13 cellular contexts compared by ENCODE assay signal in genomic region chr15:63322541-63322940, GRCh38. TPM values are rescaled to one million over a fixed set of nuclear protein-coding genes. Genes with fewer than 3 reads are reported as not detected.
A peak's percentile ranks its signal among the peaks of the same experiment; 100 is the strongest.
DNase-seq lines count a peak whose midpoint lies in the region; ATAC-seq and TF ChIP-seq lines count a peak whose summit lies in the region.
"Had no signal": no experiment of that assay in that cellular context is flagged by ENCODE, and none has a peak within 500 bp of the region (broad histone marks: within the 10 kb centered on the region; RNA-seq: fewer than 3 reads in every experiment).

No MANE protein-coding gene starts in this region.

- intact Hi-C loops in ovary (cut with DNase I), result no loop called here

- peaks cover 3% of the 10 kb centered on the region for H3K36me3 Mint-ChIP-seq in endothelial cell (ENCODE audit: low read depth, unreplicated experiment)
- H3K36me3 Mint-ChIP-seq: activated naive CD8-positive, alpha-beta T cell; stimulated activated memory B cell treated with anti-CD40 and anti-IgM and Interleukin-4, amounts not matched to agents 10 μg/mL and 1 μg/mL and 100 μg/mL, for 72 hours had no signal

- DNase-seq in NCI-H2171 treated with DMSO at 0.1 percent for 48 hours (lab: John Stamatoyannopoulos, UW) (peak; percentile 35), NCI-H2171 (lab: John Stamatoyannopoulos, UW) (no peak), NCI-H1105 treated with DMSO at 0.1 percent for 48 hours (lab: John Stamatoyannopoulos, UW) (peak; percentile 35), endothelial cell (ENCODE audit: low spot score) (peak; percentile 20), ovary (peak in 4 of 5 donors; percentile 19 to 64 (median 26)), trophoblast cell (no peak), NCI-H1694 (lab: John Stamatoyannopoulos, UW) (no peak)
- DNase-seq: KG1; stimulated activated CD4-positive, alpha-beta T cell treated with anti-CD3 and anti-CD28 coated beads, Interleukin-15, amount 100 ng/mL, for 24 hours; T-helper 9 cell had no signal

- H3K4me2 ChIP-seq in trophoblast cell (ENCODE audit: low read length), result no peak overlapping the region

- H3K36me3 ChIP-seq in ovary, result no peaks in the 10 kb centered on the region
- no peaks in the 10 kb centered on the region for H3K36me3 ChIP-seq in trophoblast cell (ENCODE audit: control insufficient read depth in 1 of 2, insufficient read depth in 2 of 2, low read length in 2 of 2)

- no peaks in the 10 kb centered on the region for H3K79me1 ChIP-seq in trophoblast cell (ENCODE audit: low read length)

- H3K27me3 Mint-ChIP-seq in endothelial cell (ENCODE audit: unreplicated experiment), result no peaks in the 10 kb centered on the region
- H3K27me3 Mint-ChIP-seq: activated naive CD8-positive, alpha-beta T cell; stimulated activated memory B cell treated with anti-CD40 and anti-IgM and Interleukin-4, amounts not matched to agents 10 μg/mL and 1 μg/mL and 100 μg/mL, for 72 hours had no signal

- H4K12ac ChIP-seq in trophoblast cell (ENCODE audit: low read depth, low read length), result no peak overlapping the region

- H2AFZ ChIP-seq in trophoblast cell (ENCODE audit: insufficient read depth, low read length, poor library complexity), result no peak overlapping the region

- no peak overlapping the region for H3K23ac ChIP-seq in trophoblast cell (ENCODE audit: low read length)

- H3K4me1 Mint-ChIP-seq in endothelial cell (ENCODE audit: unreplicated experiment), result no peaks in the 10 kb centered on the region
- H3K4me1 Mint-ChIP-seq: stimulated activated memory B cell treated with anti-CD40 and anti-IgM and Interleukin-4, amounts not matched to agents 10 μg/mL and 1 μg/mL and 100 μg/mL, for 72 hours had no signal

- H3K27ac ChIP-seq in ovary (no peak overlapping the region), trophoblast cell (ENCODE audit: low read depth, low read length) (no peak overlapping the region)

- H2AK5ac ChIP-seq in trophoblast cell (ENCODE audit: low read length), result no peak overlapping the region

- H3K27me3 ChIP-seq in ovary (no peaks in the 10 kb centered on the region), trophoblast cell (ENCODE audit: insufficient read depth, low read length) (no peaks in the 10 kb centered on the region)

- no peak for ATAC-seq in HG03378 (IDR thresholded peaks at IDR 0.05; ENCODE audit: unreplicated experiment)
- ATAC-seq: stimulated activated memory B cell treated with anti-CD40 and anti-IgM and Interleukin-4, amounts not matched to agents 10 μg/mL and 1 μg/mL and 100 μg/mL, for 72 hours had no signal

- no peak for TF ChIP-seq POLR2A in ovary (IDR thresholded peaks at IDR 0.05)

- TF ChIP-seq CTCF in endothelial cell (IDR thresholded peaks at IDR 0.05; ENCODE audit: unreplicated experiment) (no peak), ovary (IDR thresholded peaks at IDR 0.05) (no peak)

- no peaks in the 10 kb centered on the region for H3K79me2 ChIP-seq in trophoblast cell (ENCODE audit: control insufficient read depth, insufficient read depth, low read length, poor library complexity)

- TF ChIP-seq EP300 in ovary (IDR thresholded peaks at IDR 0.05), result no peak

- H3K4me1 ChIP-seq in ovary (ENCODE audit: insufficient read depth), result no peaks in the 10 kb centered on the region
- H3K4me1 ChIP-seq in trophoblast cell (ENCODE audit: control insufficient read depth in 1 of 2, insufficient read depth in 2 of 2, low read length in 2 of 2), result no peaks in the 10 kb centered on the region

- no peak overlapping the region for H4K91ac ChIP-seq in trophoblast cell (ENCODE audit: low read depth, low read length)

- peak overlapping the region; percentile 52 for H3K27ac Mint-ChIP-seq in endothelial cell (ENCODE audit: unreplicated experiment)
- H3K27ac Mint-ChIP-seq: activated naive CD8-positive, alpha-beta T cell; stimulated activated memory B cell treated with anti-CD40 and anti-IgM and Interleukin-4, amounts not matched to agents 10 μg/mL and 1 μg/mL and 100 μg/mL, for 72 hours had no signal

- no peak overlapping the region for H2BK12ac ChIP-seq in trophoblast cell (ENCODE audit: low read length)

- H3K9ac ChIP-seq in trophoblast cell (ENCODE audit: low read length), result no peak overlapping the region

- no peak overlapping the region for H3K14ac ChIP-seq in trophoblast cell (ENCODE audit: low read length)

- WGBS in ovary, 3 donors, result 18 to 20% (median 19%) methylated on average over 4 of the region's 4 CpGs
- WGBS in trophoblast cell (ENCODE audit: extremely low coverage, insufficient coverage, insufficient read length), result no CpG with 5 or more reads among the region's 4 CpGs

- no peak overlapping the region for H3K4me3 Mint-ChIP-seq in endothelial cell (ENCODE audit: unreplicated experiment)
- H3K4me3 Mint-ChIP-seq: activated naive CD8-positive, alpha-beta T cell; stimulated activated memory B cell treated with anti-CD40 and anti-IgM and Interleukin-4, amounts not matched to agents 10 μg/mL and 1 μg/mL and 100 μg/mL, for 72 hours had no signal

- H3K4me3 ChIP-seq in ovary (no peak overlapping the region), trophoblast cell (ENCODE audit: low read depth, low read length) (no peak overlapping the region)

- H3K9me3 Mint-ChIP-seq in endothelial cell (ENCODE audit: unreplicated experiment), result no peaks in the 10 kb centered on the region
- H3K9me3 Mint-ChIP-seq: stimulated activated memory B cell treated with anti-CD40 and anti-IgM and Interleukin-4, amounts not matched to agents 10 μg/mL and 1 μg/mL and 100 μg/mL, for 72 hours had no signal

- no peak overlapping the region for H3K18ac ChIP-seq in trophoblast cell (ENCODE audit: low read length)

- H4K8ac ChIP-seq in trophoblast cell (ENCODE audit: low read depth, low read length), result no peak overlapping the region

- no peak overlapping the region for H2BK120ac ChIP-seq in trophoblast cell (ENCODE audit: insufficient read depth, low read length, poor library complexity)

- no peak overlapping the region for H3K4ac ChIP-seq in trophoblast cell (ENCODE audit: low read depth, low read length)

- no peak overlapping the region for H2BK5ac ChIP-seq in trophoblast cell (ENCODE audit: low read depth, low read length, poor library complexity)

- H3K9me3 ChIP-seq in ovary, result no peaks in the 10 kb centered on the region
- H3K9me3 ChIP-seq in trophoblast cell (ENCODE audit: insufficient read depth, low read depth, low read length), result no peaks in the 10 kb centered on the region

RNA-seq across cellular contexts. Expression of gene APH1B, which starts 45.1 kb away (rescaled TPM):
- 26.3 TPM for total RNA-seq in endothelial cell (ENCODE audit: unreplicated experiment)
- 10 to 100 TPM; 13.2 to 25.2 (median 22.6) TPM for total RNA-seq in ovary
- polyA plus RNA-seq in ovary, result 10 to 100 TPM in 1 of 2 donors, 1 to 10 TPM in 1; 9.1 to 20.0 TPM
- 5.0 and 5.7 TPM in 2 replicates for polyA plus RNA-seq in trophoblast cell (2013)

RNA-seq across cellular contexts. Expression of gene CA12, which starts 59.1 kb away (rescaled TPM):
- 0.44 TPM for total RNA-seq in endothelial cell (ENCODE audit: unreplicated experiment)
- total RNA-seq in ovary, result 10 to 100 TPM in 1 of 7 donors, 1 to 10 TPM in 4, under 1 TPM in 1, not detected in 1; 0.61 to 10.5 (median 3.5) TPM
- polyA plus RNA-seq in ovary, result 1 to 10 TPM in 1 of 2 donors, under 1 TPM in 1; 0.16 to 4.6 TPM
- 3.5 and 3.7 TPM in 2 replicates for polyA plus RNA-seq in trophoblast cell (2013)

Comparison
In these comparisons a context has a peak if more than half of its experiments do, and no peak if none do; other contexts are left out.
1. DNase-seq: peak in NCI-H2171 treated with DMSO at 0.1 percent for 48 hours (single experiment), NCI-H1105 treated with DMSO at 0.1 percent for 48 hours (single experiment), endothelial cell (single experiment) and ovary (4 of 5); none in NCI-H2171 (single experiment), trophoblast cell (0 of 2) and NCI-H1694 (single experiment).